ENCODE assay signal across 16 cellular contexts in the genomic region with DNA sequence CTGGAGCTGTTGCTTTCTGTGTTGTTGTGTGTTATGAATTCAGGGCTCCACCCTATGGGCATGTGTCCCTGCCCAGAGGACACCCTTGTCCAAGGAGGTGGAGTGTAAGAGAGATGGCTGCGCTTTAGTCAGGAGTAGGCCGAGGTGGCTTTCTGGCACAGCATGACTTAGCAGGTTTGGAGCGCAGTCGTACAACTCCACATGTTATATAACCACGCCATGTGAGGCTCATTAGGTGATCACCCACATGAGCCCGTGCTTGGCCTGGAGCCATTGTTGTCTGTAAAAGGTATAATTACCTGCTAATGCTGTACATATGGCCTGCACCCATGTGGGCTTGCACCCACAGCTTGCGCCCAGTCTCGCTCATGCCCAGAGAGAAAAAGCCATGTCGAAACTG. TPM values are rescaled to one million over a fixed set of nuclear protein-coding genes. Genes with fewer than 3 reads are reported as not detected.
DNase-seq lines count a peak whose midpoint lies in the region; ATAC-seq lines count a peak whose summit lies in the region.
"Had no signal": no experiment of that assay in that cellular context is flagged by ENCODE, and none has a peak within 500 bp of the region (broad histone marks: within the 10 kb centered on the region; RNA-seq: fewer than 3 reads in every experiment).

No MANE protein-coding gene starts in this region.

- no peak overlapping the region for H4K12ac ChIP-seq in trophoblast cell (ENCODE audit: low read depth, low read length)

- H3K27me3 ChIP-seq in trophoblast cell (ENCODE audit: insufficient read depth, low read length), result no peaks in the 10 kb centered on the region
- H3K27me3 ChIP-seq: BLaER1 had no signal

- no peaks in the 10 kb centered on the region for H3K4me1 ChIP-seq in trophoblast cell (ENCODE audit: control insufficient read depth in 1 of 2, insufficient read depth in 2 of 2, low read length in 2 of 2)

- WGBS in trophoblast cell (ENCODE audit: extremely low coverage, insufficient coverage, insufficient read length), result no CpG with 5 or more reads among the region's 9 CpGs

- H3K27ac ChIP-seq in trophoblast cell (ENCODE audit: low read depth, low read length), result no peak overlapping the region
- H3K27ac ChIP-seq: 22Rv1, BLaER1, GM23248 had no signal

- H2BK120ac ChIP-seq in trophoblast cell (ENCODE audit: insufficient read depth, low read length, poor library complexity), result peak overlapping the region; percentile 9

- no peak overlapping the region for H2BK5ac ChIP-seq in trophoblast cell (ENCODE audit: low read depth, low read length, poor library complexity)

- H3K36me3 ChIP-seq in trophoblast cell (ENCODE audit: control insufficient read depth in 1 of 2, insufficient read depth in 2 of 2, low read length in 2 of 2), result peaks cover 6 to 11% of the 10 kb centered on the region in 2 experiments

- no peak overlapping the region for H2AK5ac ChIP-seq in trophoblast cell (ENCODE audit: low read length)

- H3K79me2 ChIP-seq in trophoblast cell (ENCODE audit: control insufficient read depth, insufficient read depth, low read length, poor library complexity), result no peaks in the 10 kb centered on the region

- no peak overlapping the region for H3K4me3 ChIP-seq in trophoblast cell (ENCODE audit: low read depth, low read length)
- H3K4me3 ChIP-seq: BLaER1, GM23248 had no signal

- no peak overlapping the region for H4K8ac ChIP-seq in trophoblast cell (ENCODE audit: low read depth, low read length)

- no peak for ATAC-seq in GM21381 (IDR thresholded peaks at IDR 0.05; ENCODE audit: unreplicated experiment)

- DNase-seq in DMS53 (lab: John Stamatoyannopoulos, UW) (peak; percentile 48), DMS53 treated with DMSO at 0.1 percent for 48 hours (lab: John Stamatoyannopoulos, UW; ENCODE audit: unreplicated experiment) (no peak), COR-L47 (lab: John Stamatoyannopoulos, UW) (peak; percentile 26), NCI-H69 (lab: John Stamatoyannopoulos, UW) (peak; percentile 56), trophoblast cell (no peak), amygdala (lab: John Stamatoyannopoulos, UW) (no peak)
- DNase-seq: AML-193; CD8-positive, alpha-beta memory T cell; DMS79 treated with DMSO at 0.1 percent for 48 hours; GDM1; GM23248; H7; KG1 had no signal

- no peak overlapping the region for H3K4me2 ChIP-seq in trophoblast cell (ENCODE audit: low read length)
- H3K4me2 ChIP-seq: BLaER1 had no signal

- no peak overlapping the region for H3K23ac ChIP-seq in trophoblast cell (ENCODE audit: low read length)

- no peak overlapping the region for H3K18ac ChIP-seq in trophoblast cell (ENCODE audit: low read length)

- H3K4ac ChIP-seq in trophoblast cell (ENCODE audit: low read depth, low read length), result no peak overlapping the region

- H2BK12ac ChIP-seq in trophoblast cell (ENCODE audit: low read length), result no peak overlapping the region

- H3K14ac ChIP-seq in trophoblast cell (ENCODE audit: low read length), result no peak overlapping the region

- H3K9me3 ChIP-seq in trophoblast cell (ENCODE audit: insufficient read depth, low read depth, low read length), result peaks cover 9% of the 10 kb centered on the region

- no peaks in the 10 kb centered on the region for H3K79me1 ChIP-seq in trophoblast cell (ENCODE audit: low read length)

- no peak overlapping the region for H2AFZ ChIP-seq in trophoblast cell (ENCODE audit: insufficient read depth, low read length, poor library complexity)
- H2AFZ ChIP-seq: GM23248 had no signal

- no peak overlapping the region for H4K91ac ChIP-seq in trophoblast cell (ENCODE audit: low read depth, low read length)

- H3K9ac ChIP-seq in trophoblast cell (ENCODE audit: low read length), result no peak overlapping the region
- H3K9ac ChIP-seq: BLaER1, GM23248 had no signal

RNA-seq across cellular contexts. Expression of a gene that starts 15.8 kb away (rescaled TPM):
- 25.7 and 26.7 TPM in 2 replicates for polyA plus RNA-seq in trophoblast cell (2013)

RNA-seq across cellular contexts. Expression of a gene that starts 48.7 kb away (rescaled TPM):
- 8.5 and 9.3 TPM in 2 replicates for polyA plus RNA-seq in trophoblast cell (2013)

Comparison
In these comparisons a context has a peak if more than half of its experiments do, and no peak if none do; other contexts are left out.
1. DNase-seq: peak in DMS53 (single experiment), COR-L47 (single experiment) and NCI-H69 (single experiment); none in DMS53 treated with DMSO at 0.1 percent for 48 hours (single experiment), trophoblast cell (0 of 2) and amygdala (0 of 56).